In genomic region chr13:46195017-46195416, GRCh38 we compare ENCODE assay signal across 22 cellular contexts. TPM values are rescaled to one million over a fixed set of nuclear protein-coding genes. Genes with fewer than 3 reads are reported as not detected.
"Had no signal": no experiment of that assay in that cellular context is flagged by ENCODE, and none has a peak within 500 bp of the region (broad histone marks: within the 10 kb centered on the region; RNA-seq: fewer than 3 reads in every experiment).

No MANE protein-coding gene starts in this region.

- H3K27me3 ChIP-seq: SJCRH30 had no signal

- ATAC-seq: Panc1, Right ventricle myocardium inferior, SK-N-SH treated with all-trans-retinoic acid at 6 μM for 48 hours had no signal

- H3K9me3 ChIP-seq: SJCRH30 had no signal

- H3K4me1 ChIP-seq: SJCRH30 had no signal

- H3K27ac ChIP-seq: SJCRH30 had no signal

- H3K4me3 ChIP-seq: SJCRH30 had no signal

- DNase-seq: KBM-7, MM.1S, NCI-H1092 treated with DMSO at 0.1 percent for 48 hours, NCI-H1436, NCI-H187, NCI-H2029, NCI-H2081 treated with DMSO at 0.1 percent for 48 hours, NCI-H2171, NCI-H226, NCI-H446, NCI-H510A, NCI-H524 treated with DMSO at 0.1 percent for 48 hours, NCI-H69, NCI-H774, OCI-M1, SHP77 treated with DMSO at 0.1 percent for 48 hours, SJCRH30 had no signal

- H3K36me3 ChIP-seq: SJCRH30 had no signal

RNA-seq across cellular contexts. Expression of gene LCP1, which starts 13.0 kb away (rescaled TPM):
- total RNA-seq: HT-29, SJCRH30 had no signal

RNA-seq across cellular contexts. Expression of gene LRRC63, which starts 16.7 kb away (rescaled TPM):
- total RNA-seq: HT-29, M059J, Right ventricle myocardium inferior had no signal
